Comparison of ENCODE assay signal across 20 cellular contexts in the genomic region with DNA sequence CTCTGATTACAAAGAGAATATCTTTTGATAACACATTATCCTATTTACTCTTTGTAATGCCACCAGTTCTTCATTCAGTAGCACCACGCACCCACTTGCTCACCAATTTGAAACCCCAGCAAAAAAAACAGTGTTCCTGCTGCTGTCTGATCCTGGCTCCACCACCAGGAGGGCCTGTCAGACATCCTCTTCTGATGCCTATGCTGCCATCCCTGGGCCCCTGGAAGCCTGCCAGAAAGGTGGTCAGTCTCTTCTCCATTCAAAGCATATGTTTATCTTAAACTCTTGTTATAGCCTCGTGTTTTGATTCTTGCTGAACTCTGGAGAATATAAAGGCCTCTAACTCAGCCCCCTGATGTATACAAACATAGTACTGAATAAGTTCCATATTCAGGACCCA.
"Had no signal": no experiment of that assay in that cellular context is flagged by ENCODE, and none has a peak within 500 bp of the region (broad histone marks: within the 10 kb centered on the region; RNA-seq: fewer than 3 reads in every experiment).

No MANE protein-coding gene starts in this region.

- ATAC-seq: activated CD4-positive, alpha-beta T cell treated with anti-CD3 and anti-CD28 coated beads for 36 hours; activated T-helper 17 cell treated with anti-CD3 and anti-CD28 coated beads, Interleukin-2, amount 50 U/mL, for 72 hours; Right ventricle myocardium inferior had no signal

- DNase-seq: activated CD4-positive, alpha-beta memory T cell treated with anti-CD3 and anti-CD28 coated beads, Interleukin-2, amount 10 ng/mL, durations not matched to agents 7 days and 5 days; activated CD4-positive, alpha-beta T cell treated with anti-CD3 and anti-CD28 coated beads for 36 hours; activated CD4-positive, alpha-beta T cell treated with anti-CD3 and anti-CD28 coated beads, Interleukin-2, amount 50 U/mL, for 1 hour; activated gamma-delta T cell; activated naive CD4-positive, alpha-beta T cell treated with anti-CD3 and anti-CD28 coated beads for 36 hours; activated T-cell treated with anti-CD3 and anti-CD28 coated beads for 4 hours; activated T-cell treated with anti-CD3 and anti-CD28 coated beads, Interleukin-2, amount 50 U/mL, for 48 hours; MG63; MV-4-11; NCI-H1092 treated with DMSO at 0.1 percent for 48 hours; NCI-H1436 treated with DMSO at 0.1 percent for 48 hours; NCI-H187; NCI-H2081; NCI-H446 treated with DMSO at 0.1 percent for 48 hours; NCI-H524 treated with DMSO at 0.1 percent for 48 hours; SJCRH30; SK-N-SH; T-helper 1 cell had no signal
